In genomic region chr13:49936085-49936942, GRCh38 we compare ENCODE assay signal across 1 cellular context.
TF ChIP-seq lines count a peak whose summit lies in the region.

Gene SPRYD7 (minus strand): TSS chr13:49936340. CDS start chr13:49936235, 105 bp downstream.

TF ChIP-seq in HepG2, 621 proteins besides CTCF, POLR2A, EP300 and RAD21 (continued from another document and continues in another):
- TF ChIP-seq ZBED4 (CRISPR knock-in tag; IDR thresholded peaks at IDR 0.05; ENCODE audit: borderline replicate concordance) (peak; percentile 93; the same call in 1 of the 2 replicates), ARNTL (CRISPR knock-in tag; IDR thresholded peaks at IDR 0.05) (peak; percentile 52), SMAD1 (CRISPR knock-in tag; IDR thresholded peaks at IDR 0.05; ENCODE audit: borderline replicate concordance, low read depth) (peak; percentile 29; the same call in 1 of the 2 replicates), KLF16 (CRISPR knock-in tag; IDR thresholded peaks at IDR 0.05) (peak in 1 of 2 experiments; percentile 88; a peak in 1 of 4 replicates), GMEB1 (CRISPR knock-in tag; IDR thresholded peaks at IDR 0.05; ENCODE audit: borderline replicate concordance) (peak; percentile 79; the same call in 1 of the 2 replicates), ZBTB44 (CRISPR knock-in tag; IDR thresholded peaks at IDR 0.05) (no peak), PHF5A (CRISPR knock-in tag; IDR thresholded peaks at IDR 0.05; ENCODE audit: low read depth, unreplicated experiment) (peak; percentile 86), ZNF670 (CRISPR knock-in tag; IDR thresholded peaks at IDR 0.05; ENCODE audit: borderline replicate concordance) (peak; percentile 59; the same call in 1 of the 2 replicates), ZNF251 (CRISPR knock-in tag; IDR thresholded peaks at IDR 0.05) (no peak), ZNF569 (CRISPR knock-in tag; IDR thresholded peaks at IDR 0.05; ENCODE audit: borderline replicate concordance) (0 out of 2 replicates have a peak, but pooled peaks have one; percentile 79), ZUFSP (CRISPR knock-in tag; IDR thresholded peaks at IDR 0.05; ENCODE audit: borderline replicate concordance) (no peak), DZIP1 (CRISPR knock-in tag; IDR thresholded peaks at IDR 0.05) (peak; percentile 59; the same call in 1 of the 2 replicates), ZNF740 (CRISPR knock-in tag; IDR thresholded peaks at IDR 0.05) (no peak), AHR (CRISPR knock-in tag; IDR thresholded peaks at IDR 0.05) (no peak), ZNF468 (CRISPR knock-in tag; IDR thresholded peaks at IDR 0.05) (0 out of 2 replicates have a peak, but pooled peaks have one; percentile 69), MIXL1 (CRISPR knock-in tag; IDR thresholded peaks at IDR 0.05) (peak; percentile 77; the same call in 1 of the 2 replicates), ZNF768 (CRISPR knock-in tag; IDR thresholded peaks at IDR 0.05) (peak; percentile 60; the same call in 1 of the 2 replicates), POLR2AphosphoS5 (IDR thresholded peaks at IDR 0.05; ENCODE audit: low read depth, low read length) (peak; percentile 74), IRF2 (CRISPR knock-in tag; IDR thresholded peaks at IDR 0.05) (peak; percentile 93), HOXA7 (CRISPR knock-in tag; IDR thresholded peaks at IDR 0.05) (no peak), FOSL1 (CRISPR knock-in tag; IDR thresholded peaks at IDR 0.05; ENCODE audit: borderline replicate concordance) (no peak), E2F2 (CRISPR knock-in tag; IDR thresholded peaks at IDR 0.05; ENCODE audit: borderline replicate concordance) (no peak), MBNL3 (CRISPR knock-in tag; conservative IDR thresholded peaks at IDR 0.05) (no peak), MLX (CRISPR knock-in tag; IDR thresholded peaks at IDR 0.05) (no peak), ZNF18 (CRISPR knock-in tag; IDR thresholded peaks at IDR 0.05; ENCODE audit: insufficient replicate concordance) (peak; percentile 21), HOXA3 (CRISPR knock-in tag; IDR thresholded peaks at IDR 0.05) (peak; percentile 89), ZNF784 (CRISPR knock-in tag; IDR thresholded peaks at IDR 0.05; ENCODE audit: borderline replicate concordance) (peak; percentile 96; the same call in 1 of the 2 replicates), MTA3 (CRISPR knock-in tag; IDR thresholded peaks at IDR 0.05) (no peak), MBD4 (IDR thresholded peaks at IDR 0.05; ENCODE audit: borderline replicate concordance, low read length) (no peak), SIX4 (CRISPR knock-in tag; IDR thresholded peaks at IDR 0.05) (peak; percentile 54; the same call in 1 of the 2 replicates), JARID2 (CRISPR knock-in tag; IDR thresholded peaks at IDR 0.05; ENCODE audit: insufficient replicate concordance) (no peak), ZFYVE20 (CRISPR knock-in tag; IDR thresholded peaks at IDR 0.05; ENCODE audit: borderline replicate concordance, low read depth) (no peak), PBX2 (CRISPR knock-in tag; IDR thresholded peaks at IDR 0.05) (no peak), ZNF296 (CRISPR knock-in tag; conservative IDR thresholded peaks at IDR 0.05) (no peak), UBTF (CRISPR knock-in tag; IDR thresholded peaks at IDR 0.05) (peak; percentile 92), NPAS2 (CRISPR knock-in tag; IDR thresholded peaks at IDR 0.05; ENCODE audit: borderline replicate concordance) (no peak), FOXJ3 (CRISPR knock-in tag; IDR thresholded peaks at IDR 0.05; ENCODE audit: borderline replicate concordance) (0 out of 2 replicates have a peak, but pooled peaks have one; percentile 33), ZBTB8A (CRISPR knock-in tag; IDR thresholded peaks at IDR 0.05; ENCODE audit: borderline replicate concordance, low read depth) (no peak)
